12 cellular contexts compared by ENCODE assay signal in genomic region chr3:123816673-123817207, GRCh38.
DNase-seq lines count a peak whose midpoint lies in the region; ATAC-seq and TF ChIP-seq lines count a peak whose summit lies in the region.
"Had no signal": no experiment of that assay in that cellular context is flagged by ENCODE, and none has a peak within 500 bp of the region (broad histone marks: within the 10 kb centered on the region; RNA-seq: fewer than 3 reads in every experiment).

No MANE protein-coding gene starts in this region.

- H3K4me1 ChIP-seq in RWPE2 (ENCODE audit: insufficient read depth, poor library complexity, severe bottlenecking) = peaks cover 28% of the 10 kb centered on the region

- no peaks in the 10 kb centered on the region for H3K27me3 ChIP-seq in RWPE2 (ENCODE audit: insufficient read depth, poor library complexity, severe bottlenecking)
- H3K27me3 ChIP-seq: cardiac muscle cell had no signal

- intact Hi-C loops in sciatic nerve (cut with DNase I) = no loop called here

- H3K27ac ChIP-seq in RWPE2 (ENCODE audit: poor library complexity, severe bottlenecking) = peak overlapping the region; percentile 55
- H3K27ac ChIP-seq: cardiac muscle cell had no signal

- H3K4me3 ChIP-seq in RWPE2 (ENCODE audit: severe bottlenecking) = no peak overlapping the region
- H3K4me3 ChIP-seq: cardiac muscle cell had no signal

- H3K36me3 ChIP-seq in RWPE2 (ENCODE audit: low read depth) = no peaks in the 10 kb centered on the region
- H3K36me3 ChIP-seq: cardiac muscle cell had no signal

- TF ChIP-seq CTCF in RWPE2 (IDR thresholded peaks at IDR 0.05; ENCODE audit: poor library complexity, severe bottlenecking) = no peak

- DNase-seq in EL = peak; percentile 95
- no peak for DNase-seq in RWPE2 (ENCODE audit: low spot score)
- peak; percentile 72 for DNase-seq in fibroblast of gingiva (ENCODE audit: low read depth)
- no peak for DNase-seq in sciatic nerve (ENCODE audit: low spot score)
- DNase-seq in activated CD8-positive, alpha-beta memory T cell treated with anti-CD3 and anti-CD28 coated beads, Interleukin-2, amount 50 U/mL, for 48 hours = no peak
- DNase-seq in cortex of kidney (lab: John Stamatoyannopoulos, UW) = no peak
- DNase-seq: CD8-positive, alpha-beta T cell; NCI-H2029 treated with DMSO at 0.1 percent for 48 hours; OCI-M1 had no signal

- H3K9me3 ChIP-seq in RWPE2 (ENCODE audit: severe bottlenecking) = no peaks in the 10 kb centered on the region

- ATAC-seq in RWPE2 (ENCODE audit: low read depth) (peak; percentile 25; the same call in 1 of the 3 replicates), sciatic nerve (peak; percentile 39), HG03469 (IDR thresholded peaks at IDR 0.05; ENCODE audit: unreplicated experiment) (no peak), GM21381 (IDR thresholded peaks at IDR 0.05; ENCODE audit: unreplicated experiment) (no peak)
- ATAC-seq: CD8-positive, alpha-beta T cell had no signal

Comparison
In these comparisons a context has a peak if more than half of its experiments do, and no peak if none do; other contexts are left out.
1. DNase-seq: peak in EL (single experiment) and fibroblast of gingiva (single experiment); none in RWPE2 (single experiment), sciatic nerve (single experiment), activated CD8-positive, alpha-beta memory T cell treated with anti-CD3 and anti-CD28 coated beads, Interleukin-2, amount 50 U/mL, for 48 hours (single experiment) and cortex of kidney (single experiment).
2. ATAC-seq: peak in RWPE2 (single experiment) and sciatic nerve (single experiment); none in HG03469 (single experiment) and GM21381 (single experiment).